ENCODE assay signal across 19 cellular contexts in the genomic region with DNA sequence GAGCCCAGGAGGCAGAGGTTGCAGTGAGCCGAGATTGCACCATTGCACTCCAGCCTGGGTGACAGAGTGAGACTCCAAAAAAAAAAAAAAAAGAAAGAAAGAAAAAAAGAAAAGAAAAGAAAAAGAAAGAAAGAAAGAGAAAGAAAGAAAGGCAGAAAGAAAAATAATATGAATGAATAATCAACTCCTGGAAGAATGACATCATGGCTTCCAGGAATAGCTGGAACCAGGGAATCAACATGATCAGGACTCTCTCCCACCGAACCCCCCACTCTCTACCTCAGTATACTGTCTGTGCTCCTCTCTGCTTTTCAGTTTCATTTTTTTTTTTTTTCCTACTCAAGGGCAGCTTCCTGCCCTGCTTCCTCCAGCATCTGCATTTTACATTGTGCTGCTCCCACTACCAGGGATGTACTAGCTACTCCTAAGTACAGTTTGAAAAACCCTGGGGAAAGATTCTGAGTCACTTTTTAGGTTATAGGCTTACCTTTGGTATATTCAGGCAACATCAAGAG. TPM values are rescaled to one million over a fixed set of nuclear protein-coding genes. Genes with fewer than 3 reads are reported as not detected.
DNase-seq lines count a peak whose midpoint lies in the region; ATAC-seq and TF ChIP-seq lines count a peak whose summit lies in the region.
"Had no signal": no experiment of that assay in that cellular context is flagged by ENCODE, and none has a peak within 500 bp of the region (broad histone marks: within the 10 kb centered on the region; RNA-seq: fewer than 3 reads in every experiment).

No MANE protein-coding gene starts in this region.

- peaks cover 37% of the 10 kb centered on the region for H3K27me3 Mint-ChIP-seq in mesothelial cell of epicardium (ENCODE audit: low read depth)

- TF ChIP-seq CTCF in mesothelial cell of epicardium (IDR thresholded peaks at IDR 0.05; ENCODE audit: unreplicated experiment) = peak; percentile 2

- no peaks in the 10 kb centered on the region for H3K9me3 Mint-ChIP-seq in mesothelial cell of epicardium
- H3K9me3 Mint-ChIP-seq: neural progenitor cell had no signal

- DNase-seq in RPMI7951 (ENCODE audit: low read depth) (peak; percentile 2), mesothelial cell of epicardium (ENCODE audit: low spot score in 2 of 2, unreplicated experiment in 2 of 2) (no peak), HuH-7.5 (ENCODE audit: low spot score) (no peak), caudate nucleus (lab: John Stamatoyannopoulos, UW) (no peak)
- no peak for DNase-seq in stimulated activated CD4-positive, alpha-beta T cell treated with anti-CD3 and anti-CD28 coated beads, Interleukin-4, amount 100 ng/mL, for 1 hour
- DNase-seq: activated CD4-positive, alpha-beta T cell treated with anti-CD3 and anti-CD28 coated beads for 4 hours; activated CD8-positive, alpha-beta memory T cell treated with anti-CD3 and anti-CD28 coated beads, Interleukin-2, amount 50 U/mL, for 4 hours; cortex of kidney; left ventricle myocardium superior; mucosa of descending colon; NCI-H2107; stimulated activated CD4-positive, alpha-beta T cell treated with anti-CD3 and anti-CD28 coated beads, Interleukin-4, amount 100 ng/mL, for 4 hours; stomach had no signal

- H3K27ac ChIP-seq in caudate nucleus (ENCODE audit: low read depth, low read length) = no peak overlapping the region
- H3K27ac ChIP-seq: GM23248, neural progenitor cell, prostate gland, skin epidermis, stomach had no signal

- H3K4me1 Mint-ChIP-seq in mesothelial cell of epicardium = no peaks in the 10 kb centered on the region
- H3K4me1 Mint-ChIP-seq: neural progenitor cell had no signal

- H3K27ac Mint-ChIP-seq in mesothelial cell of epicardium = no peak overlapping the region
- H3K27ac Mint-ChIP-seq: neural progenitor cell had no signal

- ATAC-seq in GM19395 (IDR thresholded peaks at IDR 0.05; ENCODE audit: unreplicated experiment) (peak; percentile 11), HG02678 (IDR thresholded peaks at IDR 0.05; ENCODE audit: unreplicated experiment) (peak; percentile 5)
- ATAC-seq: left ventricle myocardium superior, mucosa of descending colon had no signal

- H3K4me3 Mint-ChIP-seq in mesothelial cell of epicardium = no peak overlapping the region
- H3K4me3 Mint-ChIP-seq: neural progenitor cell had no signal

- H3K36me3 Mint-ChIP-seq in mesothelial cell of epicardium = no peaks in the 10 kb centered on the region
- H3K36me3 Mint-ChIP-seq: neural progenitor cell had no signal

RNA-seq across cellular contexts. Expression of a gene that starts 38.2 kb away (rescaled TPM):
- not detected in 2 replicates for total RNA-seq in RPMI7951 (2014; rRNA removed; shearing (Covaris generic))
- total RNA-seq in mesothelial cell of epicardium = 0.18 to 0.51 TPM (median 0.38 TPM) in 3 replicates
- total RNA-seq: GM23248, left ventricle myocardium superior, mucosa of descending colon, prostate gland had no signal
